Comparison of ENCODE assay signal across 8 cellular contexts in the genomic region with DNA sequence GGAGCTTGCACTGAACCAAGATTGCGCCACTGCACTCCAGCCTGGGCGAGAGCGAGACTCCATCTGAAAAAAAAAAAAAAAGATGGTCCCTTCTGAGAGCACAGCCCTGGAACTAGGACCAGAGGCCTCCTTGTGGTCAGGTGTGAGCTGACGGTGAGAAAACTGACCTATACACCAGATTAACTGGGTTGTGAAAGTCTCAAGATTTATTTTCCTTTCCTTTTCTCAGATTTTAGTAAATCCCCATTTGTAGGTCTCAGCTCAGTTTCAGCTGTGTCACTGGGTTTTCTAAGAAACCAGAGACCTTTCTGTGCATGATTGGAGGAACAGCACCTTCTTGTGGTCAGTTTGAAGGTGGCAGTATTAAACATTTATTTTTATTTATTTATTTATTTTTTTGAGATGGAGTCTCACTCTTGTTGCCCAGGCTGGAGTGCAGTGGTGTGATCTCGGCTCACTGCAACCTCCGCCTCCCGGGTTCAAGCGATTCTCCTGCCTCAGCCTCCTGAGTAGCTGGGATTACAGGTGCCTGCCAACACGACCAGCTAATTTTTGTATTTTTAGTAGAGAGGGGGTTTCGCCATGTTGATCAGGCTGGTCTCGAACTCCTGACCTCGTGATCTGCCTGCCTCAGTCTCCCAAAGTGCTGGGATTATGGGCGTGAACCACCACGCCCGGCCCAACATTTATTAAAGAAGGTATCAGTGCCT. TPM values are rescaled to one million over a fixed set of nuclear protein-coding genes. Genes with fewer than 3 reads are reported as not detected.
A peak's percentile ranks its signal among the peaks of the same experiment; 100 is the strongest.
DNase-seq lines count a peak whose midpoint lies in the region; ATAC-seq, FAIRE-seq and TF ChIP-seq lines count a peak whose summit lies in the region.
"Not testable (repeated sequence)": the region's sequence is repeated elsewhere in the genome, so short reads cannot be mapped to it uniquely, and the experiment has no call there.

No MANE protein-coding gene starts in this region.

- POLR2A ChIA-PET in K562 (lab: Yijun Ruan, JAX) = interaction anchor here (0.7 to 1.6 kb wide), 3 partner anchors 11 to 113 kb away, joined by 3 to 5 read pairs (median 4); a partner anchor contains a TSS

- H2AK5ac ChIP-seq in H9 (ENCODE audit: insufficient read length, low read length) = not testable (repeated sequence)

- H4K20me1 ChIP-seq in H9 (ENCODE audit: control insufficient read depth, insufficient read depth, insufficient read length); K562 (replicated peaks; ENCODE audit: control insufficient read depth, insufficient read depth, low read length); neural cell (ENCODE audit: insufficient read depth): not testable (repeated sequence)

- not testable (repeated sequence) for TF ChIP-seq POLR2A in K562 (conservative IDR thresholded peaks at IDR 0.05); uterus (IDR thresholded peaks at IDR 0.05)

- TF ChIP-seq EP300 in K562 (IDR thresholded peaks at IDR 0.05; ENCODE audit: low read length); neural cell (conservative IDR thresholded peaks at IDR 0.05; ENCODE audit: poor library complexity, severe bottlenecking): not testable (repeated sequence)

- H3K27me3 Mint-ChIP-seq in H9 (ENCODE audit: low read depth) = not testable (repeated sequence)

- not testable (repeated sequence) for H3K23ac ChIP-seq in H9 (ENCODE audit: insufficient read length, low read depth, low read length)

- not testable (repeated sequence) for H2BK15ac ChIP-seq in H9 (ENCODE audit: low read depth, low read length)

- not testable (repeated sequence) for H2BK12ac ChIP-seq in H9 (ENCODE audit: insufficient read length, low read depth, low read length)

- not testable (repeated sequence) for H3K79me2 ChIP-seq in H9 (ENCODE audit: insufficient read depth, low read length); K562 (ENCODE audit: control insufficient read depth, insufficient read depth, low read length); neural cell (replicated peaks; ENCODE audit: insufficient read depth, low read length)

- in situ Hi-C loops in K562 (cut with MboI) = loop anchor here (10.0 to 25.0 kb wide), 2 partner anchors 230 to 332 kb away; no protein-coding TSS in a partner anchor

- H3K18ac ChIP-seq in H9 (ENCODE audit: insufficient read length, low read depth, low read length) = peak overlapping the region; percentile 83

- DNase-seq in GM06990 (ENCODE audit: extremely low read depth, insufficient read length) (peak; percentile 48), H9 (peak; percentile 53), NCI-H1092 treated with DMSO at 0.1 percent for 48 hours (lab: John Stamatoyannopoulos, UW) (peak; percentile 61), SIG-M5 treated with dmso at 0.1 percent for 504 hours (lab: John Stamatoyannopoulos, UW; ENCODE audit: unreplicated experiment) (peak; percentile 40), K562 (ENCODE audit: extremely low read depth in 1 of 4, low spot score in 3 of 4) (peak; percentile 23 to 63 (median 34))
- not testable (repeated sequence) for DNase-seq in Right ventricle myocardium inferior (ENCODE audit: missing footprints); uterus

- H3K27ac Mint-ChIP-seq in H9 = not testable (repeated sequence)

- H3K9me3 ChIP-seq in H9 (ENCODE audit: control insufficient read depth, low read depth, low read length); K562 (replicated peaks; ENCODE audit: control insufficient read depth, insufficient read depth, low read depth, low read length); neural cell (ENCODE audit: low read length); uterus: not testable (repeated sequence)

- peak overlapping the region; percentile 77; the same call in 1 of the 2 replicates for H3K14ac ChIP-seq in H9 (ENCODE audit: insufficient read depth, low read length)

- H3T11ph ChIP-seq in H9 (ENCODE audit: low read length) = peak overlapping the region; percentile 45

- H3K9me2 ChIP-seq in neural cell (ENCODE audit: insufficient read depth, low read length) = not testable (repeated sequence)

- H2BK20ac ChIP-seq in H9 (ENCODE audit: low read depth, low read length, poor library complexity, severe bottlenecking) = not testable (repeated sequence)

- WGBS in H9 (ENCODE audit: extremely low coverage, insufficient read length, low lambda C conversion rate) = no CpG with 5 or more reads among the region's 15 CpGs
- WGBS in K562 (ENCODE audit: insufficient coverage, low coverage, missing lambda C conversion rate) = 32% methylated on average over 10 of the region's 15 CpGs

- ATAC-seq in K562 (peak; percentile 84), Right ventricle myocardium inferior (peak; percentile 72)

- H3K36me3 Mint-ChIP-seq in H9 (ENCODE audit: insufficient read depth in 1 of 3, low read depth in 3 of 3) = not testable (repeated sequence)

- not testable (repeated sequence) for H3K27me3 ChIP-seq in GM06990 (replicated peaks; ENCODE audit: control insufficient read depth, insufficient read depth, low read length); H9 (ENCODE audit: insufficient read depth, low read length); K562 (ENCODE audit: control insufficient read depth in 2 of 2, insufficient read depth in 2 of 2, low read length in 2 of 2); neural cell (ENCODE audit: insufficient read depth, low read depth, low read length); uterus

- not testable (repeated sequence) for H3F3A ChIP-seq in neural cell (ENCODE audit: insufficient read depth, low read length, poor library complexity, severe bottlenecking)

- not testable (repeated sequence) for H3K4me2 ChIP-seq in H9 (ENCODE audit: insufficient read depth, insufficient read length, low read length); K562 (ENCODE audit: insufficient read depth, low read length); neural cell (ENCODE audit: low read length)

- CTCF ChIA-PET in K562 (lab: Yijun Ruan, JAX; ENCODE audit: low intra/inter-chr PET ratio) = interaction anchor here (0.6 to 1.5 kb wide), 6 partner anchors 81 to 434 kb away, joined by 3 to 11 read pairs (median 4); no protein-coding TSS in a partner anchor

- BruUV-seq in K562 (replicated peaks; lab: Mats Ljungman, UMichigan) = not testable (repeated sequence)

- intact Hi-C loops in K562 (cut with micrococcal nuclease) (loop anchor here (1.0 to 10.0 kb wide), 3 partner anchors 225 to 432 kb away; no protein-coding TSS in a partner anchor), Right ventricle myocardium inferior (cut with DNase I) (loop anchor here (2.0 kb wide), 1 partner anchor 338 kb away; no protein-coding TSS in a partner anchor), uterus (cut with DNase I; ENCODE audit: low total_unique reads) (loop anchor here (10.0 kb wide), 1 partner anchor 342 kb away; no protein-coding TSS in a partner anchor)

- TF ChIP-seq CTCF in GM06990 (IDR thresholded peaks at IDR 0.05; ENCODE audit: insufficient read depth, low read length, poor library complexity, severe bottlenecking) (peak; percentile 75), H9 (conservative IDR thresholded peaks at IDR 0.05) (peak; percentile 92), K562 (IDR thresholded peaks at IDR 0.05 in 2 of 3, conservative IDR thresholded peaks at IDR 0.05 in 1 of 3; ENCODE audit: insufficient read depth in 2 of 3, low read depth in 1 of 3, low read length in 3 of 3) (peak; percentile 65 to 82 (median 82)), neural cell (IDR thresholded peaks at IDR 0.05; ENCODE audit: poor library complexity, severe bottlenecking) (peak; percentile 42), uterus (IDR thresholded peaks at IDR 0.05) (peak; percentile 59 to 73 (median 68))

- not testable (repeated sequence) for H3K36me3 ChIP-seq in GM06990 (ENCODE audit: control insufficient read depth, insufficient read depth, low read length); K562 (ENCODE audit: control insufficient read depth, insufficient read depth, low read length); neural cell (ENCODE audit: insufficient read depth, low read length); uterus

- not testable (repeated sequence) for H3K4ac ChIP-seq in H9 (ENCODE audit: low read depth, low read length)

- H2BK120ac ChIP-seq in H9 (ENCODE audit: low read depth, low read length, poor library complexity, severe bottlenecking) = not testable (repeated sequence)

- H3K79me1 ChIP-seq in H9 (ENCODE audit: insufficient read depth, low read depth, low read length, poor library complexity, severe bottlenecking) = not testable (repeated sequence)

- not testable (repeated sequence) for H3K23me2 ChIP-seq in H9 (ENCODE audit: insufficient read length, low read depth, low read length, poor library complexity, severe bottlenecking)

- H2AFZ ChIP-seq in H9 (ENCODE audit: low read length) (peak overlapping the region; percentile 96), K562 (ENCODE audit: low read depth, low read length) (peak overlapping the region; percentile 72; the same call in 1 of the 2 replicates)
- H2AFZ ChIP-seq in neural cell (ENCODE audit: low read depth, low read length) = not testable (repeated sequence)

- H4K91ac ChIP-seq in H9 (ENCODE audit: insufficient read length, low read depth, low read length) = not testable (repeated sequence)

- H3K27ac ChIP-seq in H9 (ENCODE audit: insufficient read length, low read depth, low read length) = peak overlapping the region; percentile 25
- not testable (repeated sequence) for H3K27ac ChIP-seq in K562 (ENCODE audit: extremely low read depth, low read depth, low read length); neural cell (ENCODE audit: low read length); uterus

- not testable (repeated sequence) for H4K5ac ChIP-seq in H9 (ENCODE audit: insufficient read length, low read depth, low read length)

- not testable (repeated sequence) for H3K4me3 ChIP-seq in GM06990 (replicated peaks; ENCODE audit: low read depth, low read length); K562; neural cell (ENCODE audit: low read length); uterus

- H3K4me3 Mint-ChIP-seq in H9 = not testable (repeated sequence)

- H3K9me1 ChIP-seq in K562 (ENCODE audit: control insufficient read depth, insufficient read depth, low read length) = not testable (repeated sequence)

- FAIRE-seq in K562 (lab: Jason Lieb, UNC) = peak; percentile 35

- not testable (repeated sequence) for H2BK5ac ChIP-seq in H9 (ENCODE audit: insufficient read length, low read length)

- TF ChIP-seq RAD21 in K562 (CRISPR knock-in tag; conservative IDR thresholded peaks at IDR 0.05 in 1 of 2, IDR thresholded peaks at IDR 0.05 in 1 of 2) (peak; percentile 64 to 86), neural cell (conservative IDR thresholded peaks at IDR 0.05) (peak; percentile 38)

- H3K4me1 ChIP-seq in H9 (ENCODE audit: insufficient read depth, low read length); K562 (replicated peaks in 1 of 2; ENCODE audit: control insufficient read depth in 2 of 2, insufficient read depth in 2 of 2, low read length in 2 of 2); uterus: not testable (repeated sequence)

- not testable (repeated sequence) for H3K9ac ChIP-seq in H9 (ENCODE audit: extremely low read depth, insufficient read length, low read length); K562 (ENCODE audit: insufficient read depth in 1 of 2, low read depth in 2 of 2, low read length in 2 of 2); neural cell (ENCODE audit: low read length)

- not testable (repeated sequence) for H3K56ac ChIP-seq in H9 (ENCODE audit: insufficient read length, low read depth, low read length)

- H4K8ac ChIP-seq in H9 (replicated peaks; ENCODE audit: insufficient read length, low read depth, low read length) = not testable (repeated sequence)

- H3K9me3 Mint-ChIP-seq in H9 = peaks cover 9 to 14% of the 10 kb centered on the region in 2 experiments

- H3K4me1 Mint-ChIP-seq in H9 = not testable (repeated sequence)

RNA-seq across cellular contexts. Expression of a gene that starts 11.7 kb away (rescaled TPM):
- total RNA-seq in H9 (2021) (4.7 and 5.9 TPM in 2 replicates), K562 (2014; rRNA removed) (10.6 and 12.0 TPM in 2 replicates), K562 (2014; rRNA removed; fragmentation: Illumina TruSeq; extraction: Trizol) (14.6 and 14.7 TPM in 2 replicates), K562 (2015; rRNA removed; fragmentation: Illumina TruSeq; extraction: Trizol) (14.1 and 15.3 TPM in 2 replicates), K562 (2021) (13.4 and 15.2 TPM in 2 replicates), Right ventricle myocardium inferior (27.3 TPM), uterus (10 to 100 TPM in 3 of 4 donors, 1 to 10 TPM in 1; 8.5 to 24.7 (median 19.8) TPM)
- total RNA-seq in K562 (2011; cell fraction: chromatin; rRNA removed; ENCODE audit: low replicate concordance) = 3.6 and 4.6 TPM in 2 replicates
- total RNA-seq in K562 (2011; cell fraction: nucleolus; rRNA removed) = 3.3 and 4.3 TPM in 2 replicates
- total RNA-seq in K562 (2011; cell fraction: nucleoplasm; rRNA removed) = 4.8 and 7.6 TPM in 2 replicates
- polyA plus RNA-seq in K562 (2011; rRNA removed) (9.9 and 13.6 TPM in 2 replicates), K562 (2014; fragmentation: Illumina TruSeq; extraction: Trizol) (9.0 and 9.3 TPM in 2 replicates), K562 (2014; fragmentation: Nextera tagmentation; extraction: Ambion mirVana) (1 to 10 TPM; 3.6 to 3.7 TPM), K562 (2014; rRNA removed) (8.1 and 8.9 TPM in 2 replicates), neural cell (0.12 and 0.14 TPM in 2 replicates)
- polyA plus RNA-seq in K562 (2011; cell fraction: cytosol; rRNA removed) = 4.1 and 5.5 TPM in 2 replicates
- 2.7 and 3.9 TPM in 2 replicates for polyA plus RNA-seq in K562 (2011; cell fraction: nucleus; rRNA removed)
- 5.9 and 8.8 TPM in 2 replicates for polyA plus RNA-seq in K562 (2012)
- 6.2 and 7.3 TPM in 2 replicates for polyA minus RNA-seq in K562 (2011; rRNA and poly(A)+ RNA removed)
- polyA minus RNA-seq in K562 (2011; cell fraction: cytosol; rRNA and poly(A)+ RNA removed) = 5.8 and 5.9 TPM in 2 replicates
- polyA minus RNA-seq in K562 (2011; cell fraction: nucleus; rRNA and poly(A)+ RNA removed) = 3.3 and 3.5 TPM in 2 replicates
- 0.23 and 0.24 TPM in 2 replicates for polyA minus RNA-seq in neural cell

RNA-seq across cellular contexts. Expression of a gene that starts 47.2 kb away (rescaled TPM):
- 26.6 and 28.4 TPM in 2 replicates for total RNA-seq in H9 (2021)
- 7.4 and 20.5 TPM in 2 replicates for total RNA-seq in K562 (2011; cell fraction: chromatin; rRNA removed; ENCODE audit: low replicate concordance)
- total RNA-seq in K562 (2011; cell fraction: nucleolus; rRNA removed) = 3.8 and 4.8 TPM in 2 replicates
- 7.4 and 9.8 TPM in 2 replicates for total RNA-seq in K562 (2011; cell fraction: nucleoplasm; rRNA removed)
- total RNA-seq in K562 (2014; rRNA removed) = 2.2 and 2.4 TPM in 2 replicates
- 6.0 and 6.4 TPM in 2 replicates for total RNA-seq in K562 (2014; rRNA removed; fragmentation: Illumina TruSeq; extraction: Trizol)
- 3.3 and 3.4 TPM in 2 replicates for total RNA-seq in K562 (2015; rRNA removed; fragmentation: Illumina TruSeq; extraction: Trizol)
- 5.8 and 6.4 TPM in 2 replicates for total RNA-seq in K562 (2021)
- polyA plus RNA-seq in K562 (2011; rRNA removed) = 4.3 and 4.5 TPM in 2 replicates
- 1.8 and 2.9 TPM in 2 replicates for polyA plus RNA-seq in K562 (2011; cell fraction: cytosol; rRNA removed)
- polyA plus RNA-seq in K562 (2011; cell fraction: nucleus; rRNA removed) = 6.7 and 6.8 TPM in 2 replicates
- polyA plus RNA-seq in K562 (2012) = 4.0 and 6.7 TPM in 2 replicates
- polyA plus RNA-seq in K562 (2014; fragmentation: Illumina TruSeq; extraction: Trizol) = 4.7 and 5.6 TPM in 2 replicates
- 1 to 10 TPM; 1.4 to 1.5 TPM for polyA plus RNA-seq in K562 (2014; fragmentation: Nextera tagmentation; extraction: Ambion mirVana)
- polyA plus RNA-seq in K562 (2014; rRNA removed) = 3.8 and 5.2 TPM in 2 replicates
- 11.5 and 12.4 TPM in 2 replicates for polyA minus RNA-seq in K562 (2011; rRNA and poly(A)+ RNA removed)
- polyA minus RNA-seq in K562 (2011; cell fraction: cytosol; rRNA and poly(A)+ RNA removed) = 3.5 and 4.5 TPM in 2 replicates
- 4.2 and 4.4 TPM in 2 replicates for polyA minus RNA-seq in K562 (2011; cell fraction: nucleus; rRNA and poly(A)+ RNA removed)
- total RNA-seq in Right ventricle myocardium inferior = 14.5 TPM
- polyA plus RNA-seq in neural cell = 5.8 and 7.0 TPM in 2 replicates
- polyA minus RNA-seq in neural cell = 34.4 and 42.4 TPM in 2 replicates
- 10 to 100 TPM in 3 of 4 donors, 1 to 10 TPM in 1; 9.7 to 40.5 (median 20.6) TPM for total RNA-seq in uterus

Comparison
In these comparisons a context has a peak if more than half of its experiments do, and no peak if none do; other contexts are left out.
1. CTCF ChIP-seq: peak in every context shown above with its lines; median percentile 92 in H9; 82 in K562; 75 in GM06990; 68 in uterus; 42 in neural cell.